In genomic region chr1:23867953-23868847, GRCh38 we compare ENCODE assay signal across 8 cellular contexts. TPM values are rescaled to one million over a fixed set of nuclear protein-coding genes. Genes with fewer than 3 reads are reported as not detected.
DNase-seq lines count a peak whose midpoint lies in the region; ATAC-seq and TF ChIP-seq lines count a peak whose summit lies in the region.

Gene FUCA1, minus strand, starts transcription at chr1:23868290. Its CDS starts 4 bp downstream, at chr1:23868286.

- peaks cover 5% of the 10 kb centered on the region for H3K36me3 Mint-ChIP-seq in chondrocyte (ENCODE audit: low read depth)

- H3K4me3 Mint-ChIP-seq in chondrocyte (ENCODE audit: unreplicated experiment), result peak within 1 kb of the TSS; percentile 83

- TF ChIP-seq CTCF in chondrocyte (IDR thresholded peaks at IDR 0.05), result peak; percentile 99

- ATAC-seq in GM19023 (IDR thresholded peaks at IDR 0.05; ENCODE audit: unreplicated experiment) (peak; percentile 90), HG03280 (IDR thresholded peaks at IDR 0.05; ENCODE audit: unreplicated experiment) (peak; percentile 91)

- DNase-seq in AG20443 (ENCODE audit: low spot score) (peak; percentile 96), NCI-H345 treated with DMSO at 0.1 percent for 48 hours (lab: John Stamatoyannopoulos, UW; ENCODE audit: unreplicated experiment) (peak; percentile 90), chondrocyte (ENCODE audit: low spot score) (peak; percentile 89), kidney glomerular epithelial cell (lab: John Stamatoyannopoulos, UW) (peak; percentile 85)
- peak; percentile 93 for DNase-seq in activated CD4-positive, alpha-beta T cell treated with anti-CD3 and anti-CD28 coated beads for 1 hour
- DNase-seq in stimulated activated CD4-positive, alpha-beta T cell treated with anti-CD3 and anti-CD28 coated beads, Interleukin-1b, Interleukin-23, amount 100 ng/mL, for 1 hour (ENCODE audit: low read depth in 2 of 2), result peak; percentile 89 to 90

- H3K9me3 Mint-ChIP-seq in chondrocyte (ENCODE audit: low read depth), result no peaks in the 10 kb centered on the region

- peaks cover 20% of the 10 kb centered on the region for H3K4me1 Mint-ChIP-seq in chondrocyte (ENCODE audit: low read depth)

- peak within 1 kb of the TSS; percentile 66 for H3K27ac Mint-ChIP-seq in chondrocyte (ENCODE audit: unreplicated experiment)

- H3K27me3 Mint-ChIP-seq in chondrocyte (ENCODE audit: low read depth), result peaks cover 8% of the 10 kb centered on the region

RNA-seq across cellular contexts. Expression of gene FUCA1, which starts in this region (rescaled TPM):
- total RNA-seq in chondrocyte, result 14.6 to 15.9 TPM (median 15.6 TPM) in 3 replicates

Comparison
In these comparisons a context has a peak if more than half of its experiments do, and no peak if none do; other contexts are left out.
1. Peak in every context shown above with its lines: DNase-seq and ATAC-seq.